20 cellular contexts compared by ENCODE assay signal in genomic region chr5:172358345-172358744, GRCh38.
DNase-seq lines count a peak whose midpoint lies in the region; ATAC-seq and TF ChIP-seq lines count a peak whose summit lies in the region.
"Had no signal": no experiment of that assay in that cellular context is flagged by ENCODE, and none has a peak within 500 bp of the region (broad histone marks: within the 10 kb centered on the region; RNA-seq: fewer than 3 reads in every experiment).

No MANE protein-coding gene starts in this region.

- POLR2A ChIA-PET in Panc1 (lab: Charles Lee) = no interaction called here

- no peaks in the 10 kb centered on the region for H3K27me3 ChIP-seq in Panc1 (ENCODE audit: control insufficient read depth, insufficient read depth, low read length)
- H3K27me3 ChIP-seq: BE2C; BLaER1 treated with 17β-estradiol and CSF1 and Interleukin-3, amounts not matched to agents 10 nM and 100 nM had no signal

- peaks cover 29% of the 10 kb centered on the region for H3K36me3 Mint-ChIP-seq in Calu3 (ENCODE audit: insufficient read depth, unreplicated experiment)
- H3K36me3 Mint-ChIP-seq in brain = peaks cover 77% of the 10 kb centered on the region
- H3K36me3 Mint-ChIP-seq in nephron progenitor cell (ENCODE audit: low read depth) = peaks cover 79% of the 10 kb centered on the region
- H3K36me3 Mint-ChIP-seq: CD14-positive monocyte; CD8-positive, alpha-beta memory T cell had no signal

- H3K4me3 Mint-ChIP-seq in Calu3 (ENCODE audit: low read depth, unreplicated experiment) (no peak overlapping the region), brain (no peak overlapping the region), nephron progenitor cell (no peak overlapping the region)
- H3K4me3 Mint-ChIP-seq: CD14-positive monocyte; CD4-positive, alpha-beta T cell; CD8-positive, alpha-beta memory T cell had no signal

- ATAC-seq in Panc1 = no peak
- ATAC-seq in HG03378 (IDR thresholded peaks at IDR 0.05; ENCODE audit: unreplicated experiment) = no peak
- ATAC-seq: A549 had no signal

- no peaks in the 10 kb centered on the region for H3K9me3 Mint-ChIP-seq in Calu3 (ENCODE audit: low read depth, unreplicated experiment)
- peaks cover 0 to 3% (median 0%) of the 10 kb centered on the region in 5 experiments for H3K9me3 Mint-ChIP-seq in brain
- H3K9me3 Mint-ChIP-seq in nephron progenitor cell = no peaks in the 10 kb centered on the region
- H3K9me3 Mint-ChIP-seq: CD4-positive, alpha-beta T cell; CD8-positive, alpha-beta memory T cell had no signal

- CTCF ChIA-PET in Calu3 (lab: Charles Lee) = no interaction called here
- CTCF ChIA-PET in Panc1 (lab: Charles Lee) = interaction anchor here (0.6 kb wide), 1 partner anchor 75 kb away, joined by 4 read pairs; no protein-coding TSS in a partner anchor

- in situ Hi-C loops in Panc1 (cut with HindIII; ENCODE audit: low pct_unique_long_range_greater_than_20kb, low sequenced_read_pairs) = no loop called here

- peaks cover 63% of the 10 kb centered on the region for H3K4me1 ChIP-seq in Panc1 (ENCODE audit: control insufficient read depth, insufficient read depth, low read length)

- no peaks in the 10 kb centered on the region for H3K9me3 ChIP-seq in Panc1 (ENCODE audit: control insufficient read depth, insufficient read depth, low read depth, low read length)
- H3K9me3 ChIP-seq: A549, BE2C had no signal

- peak overlapping the region; percentile 69 for H3K27ac ChIP-seq in Panc1 (ENCODE audit: low read length)
- H3K27ac ChIP-seq: A549; BLaER1 treated with 17β-estradiol and CSF1 and Interleukin-3, amounts not matched to agents 10 nM and 100 nM had no signal

- no TSS peak for BruUV-seq in Calu3 (replicated peaks; lab: Mats Ljungman, UMichigan)
- BruUV-seq in Panc1 (replicated peaks; lab: Mats Ljungman, UMichigan) = no TSS peak

- H3K36me3 ChIP-seq in Panc1 (ENCODE audit: control insufficient read depth, insufficient read depth, low read length) = no peaks in the 10 kb centered on the region
- H3K36me3 ChIP-seq: BE2C had no signal

- H3K27me3 Mint-ChIP-seq in Calu3 (ENCODE audit: unreplicated experiment) (no peaks in the 10 kb centered on the region), brain (no peaks in the 10 kb centered on the region), nephron progenitor cell (ENCODE audit: low read depth, poor library complexity) (no peaks in the 10 kb centered on the region)
- H3K27me3 Mint-ChIP-seq: CD4-positive, alpha-beta T cell had no signal

- DNase-seq in Calu3 (no peak), Panc1 (ENCODE audit: low read depth, low spot score) (no peak), nephron progenitor cell (no peak), kidney glomerular epithelial cell (lab: John Stamatoyannopoulos, UW) (no peak), NCI-H146 (lab: John Stamatoyannopoulos, UW) (no peak)
- DNase-seq: 8988T; ACHN; AML-193; BE2C; CD4-positive, alpha-beta T cell; CD8-positive, alpha-beta memory T cell; DMS153; DND-41; GOT3; HCEC 1CT had no signal

- intact Hi-C loops in Calu3 (cut with micrococcal nuclease; ENCODE audit: unreplicated experiment) (no loop called here), Panc1 (cut with micrococcal nuclease; ENCODE audit: unreplicated experiment) (no loop called here)

- TF ChIP-seq CTCF in Calu3 (IDR thresholded peaks at IDR 0.05; ENCODE audit: unreplicated experiment) = no peak
- no peak for TF ChIP-seq CTCF in Panc1 (IDR thresholded peaks at IDR 0.05)
- TF ChIP-seq CTCF in brain (conservative IDR thresholded peaks at IDR 0.05) = no peak
- TF ChIP-seq CTCF in nephron progenitor cell (IDR thresholded peaks at IDR 0.05) = no peak

- no peak overlapping the region for H3K4me3 ChIP-seq in Panc1 (ENCODE audit: low read depth in 2 of 2, low read length in 2 of 2)
- H3K4me3 ChIP-seq: A549; BLaER1 treated with 17β-estradiol and CSF1 and Interleukin-3, amounts not matched to agents 10 nM and 100 nM had no signal

- H3K4me1 Mint-ChIP-seq in Calu3 (ENCODE audit: low read depth, unreplicated experiment) (peaks cover 61% of the 10 kb centered on the region), brain (peaks cover 9% of the 10 kb centered on the region), nephron progenitor cell (peaks cover 30% of the 10 kb centered on the region)
- H3K4me1 Mint-ChIP-seq: CD8-positive, alpha-beta memory T cell had no signal

- H3K27ac Mint-ChIP-seq in Calu3 (ENCODE audit: unreplicated experiment) = peak overlapping the region; percentile 27
- H3K27ac Mint-ChIP-seq in brain = peak overlapping the region in 3 of 5 experiments; percentile 19 to 53 (median 41)
- H3K27ac Mint-ChIP-seq in nephron progenitor cell = peak overlapping the region; percentile 47
- H3K27ac Mint-ChIP-seq: CD14-positive monocyte; CD4-positive, alpha-beta T cell; CD8-positive, alpha-beta memory T cell had no signal
